In the genomic region with DNA sequence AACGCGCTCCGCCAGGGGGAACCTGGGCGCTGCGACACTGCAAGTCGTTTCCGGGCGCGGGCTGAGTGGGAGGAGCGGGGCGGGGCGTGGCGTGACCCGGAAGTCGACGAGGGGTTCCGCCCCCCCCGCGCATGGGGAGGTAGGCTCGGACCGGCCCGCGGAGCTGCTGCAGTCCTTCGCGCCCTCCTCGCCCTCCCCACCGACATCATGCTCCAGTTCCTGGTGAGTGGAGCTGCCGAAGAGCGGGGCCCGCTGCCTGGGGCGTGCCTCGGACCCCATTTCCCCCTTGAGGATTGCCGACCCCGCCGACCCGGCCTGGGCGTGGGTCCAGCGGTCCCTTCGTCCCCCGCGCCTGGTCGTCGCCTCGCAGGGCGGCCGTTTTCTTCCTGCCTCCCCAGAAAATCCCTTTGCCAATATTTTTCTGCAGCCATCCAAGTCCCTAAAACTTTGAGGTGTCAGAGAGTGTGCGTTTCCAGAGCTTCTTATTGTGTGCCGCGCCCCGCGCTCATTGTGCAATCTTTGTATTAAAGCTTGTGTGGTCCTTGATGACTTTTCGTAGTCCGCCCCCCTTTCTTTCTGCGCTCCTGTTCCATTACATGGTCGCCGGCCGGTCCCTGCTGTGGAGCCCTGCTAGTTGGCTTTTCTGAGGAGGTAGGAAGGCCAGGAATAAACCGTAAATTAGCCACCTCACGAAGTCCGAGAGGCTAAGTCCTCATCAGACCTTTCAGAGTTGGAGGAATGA, we compare ENCODE assay signal across 8 cellular contexts. TPM values are rescaled to one million over a fixed set of nuclear protein-coding genes. Genes with fewer than 3 reads are reported as not detected.
DNase-seq lines count a peak whose midpoint lies in the region; ATAC-seq and TF ChIP-seq lines count a peak whose summit lies in the region.

A gene (plus strand): TSS at position 142 of the 742 bp plus-strand sequence.

- H3K9ac ChIP-seq in fibroblast of lung (ENCODE audit: insufficient read depth, low read length): peak within 1 kb of the TSS; percentile 97

- H3K27ac ChIP-seq in fibroblast of lung (ENCODE audit: insufficient read depth, low read length): peak within 1 kb of the TSS; percentile 98

- no peaks in the 10 kb centered on the region for H3K27me3 ChIP-seq in fibroblast of lung (ENCODE audit: control insufficient read depth, insufficient read depth, low read length)

- peak within 1 kb of the TSS; percentile 100 for H3K4me3 Mint-ChIP-seq in activated T-helper 17 cell treated with anti-CD3 and anti-CD28 coated beads, Interleukin-2, amount 50 U/mL, for 72 hours
- H3K4me3 Mint-ChIP-seq in naive thymus-derived CD8-positive, alpha-beta T cell: peak within 1 kb of the TSS; percentile 85 to 98 (median 94)
- H3K4me3 Mint-ChIP-seq in stimulated activated naive B cell treated with anti-CD40 and anti-IgM and Interleukin-4, amounts not matched to agents 10 μg/mL and 1 μg/mL and 100 μg/mL, for 72 hours: peak within 1 kb of the TSS; percentile 90 to 93

- H3K9me3 Mint-ChIP-seq in activated T-helper 17 cell treated with anti-CD3 and anti-CD28 coated beads, Interleukin-2, amount 50 U/mL, for 72 hours: no peaks in the 10 kb centered on the region
- H3K9me3 Mint-ChIP-seq in naive thymus-derived CD8-positive, alpha-beta T cell: peaks cover 0 to 3% (median 0%) of the 10 kb centered on the region in 9 donors
- peaks cover 0 to 3% of the 10 kb centered on the region in 2 donors for H3K9me3 Mint-ChIP-seq in stimulated activated naive B cell treated with anti-CD40 and anti-IgM and Interleukin-4, amounts not matched to agents 10 μg/mL and 1 μg/mL and 100 μg/mL, for 72 hours

- peak within 1 kb of the TSS; percentile 77 to 95 (median 82) for H3K4me3 ChIP-seq in fibroblast of lung (replicated peaks in 1 of 4; ENCODE audit: control extremely low read depth in 1 of 4, insufficient read depth in 1 of 4, low read depth in 3 of 4, low read length in 4 of 4)

- peak within 1 kb of the TSS; percentile 62 for H3K4me2 ChIP-seq in fibroblast of lung (ENCODE audit: extremely low read depth, insufficient read depth, low read length)

- no peaks in the 10 kb centered on the region for H3K9me3 ChIP-seq in fibroblast of lung (ENCODE audit: control insufficient read depth, insufficient read depth, low read depth, low read length)

- H3K36me3 ChIP-seq in fibroblast of lung (ENCODE audit: control insufficient read depth, insufficient read depth, low read length): no peaks in the 10 kb centered on the region

- TF ChIP-seq CTCF in LNCAP (IDR thresholded peaks at IDR 0.05): 0 out of 2 replicates have a peak, but pooled peaks have one; percentile 49
- peak; percentile 53 to 68 for TF ChIP-seq CTCF in fibroblast of lung (conservative IDR thresholded peaks at IDR 0.05 in 1 of 2, IDR thresholded peaks at IDR 0.05 in 1 of 2; ENCODE audit: low read depth in 1 of 2, low read length in 2 of 2)

- H3K4me1 Mint-ChIP-seq in activated T-helper 17 cell treated with anti-CD3 and anti-CD28 coated beads, Interleukin-2, amount 50 U/mL, for 72 hours: peaks cover 22% of the 10 kb centered on the region
- peaks cover 21 to 47% (median 44%) of the 10 kb centered on the region in 4 donors for H3K4me1 Mint-ChIP-seq in naive thymus-derived CD8-positive, alpha-beta T cell
- peaks cover 25 to 39% of the 10 kb centered on the region in 2 donors for H3K4me1 Mint-ChIP-seq in stimulated activated naive B cell treated with anti-CD40 and anti-IgM and Interleukin-4, amounts not matched to agents 10 μg/mL and 1 μg/mL and 100 μg/mL, for 72 hours

- no peaks in the 10 kb centered on the region for H4K20me1 ChIP-seq in fibroblast of lung (ENCODE audit: control insufficient read depth, extremely low read depth, insufficient read depth, low read length)

- peak within 1 kb of the TSS; percentile 99 for H3K27ac Mint-ChIP-seq in activated T-helper 17 cell treated with anti-CD3 and anti-CD28 coated beads, Interleukin-2, amount 50 U/mL, for 72 hours
- peak within 1 kb of the TSS; percentile 84 to 97 (median 92) for H3K27ac Mint-ChIP-seq in naive thymus-derived CD8-positive, alpha-beta T cell
- peak within 1 kb of the TSS; percentile 91 for H3K27ac Mint-ChIP-seq in stimulated activated naive B cell treated with anti-CD40 and anti-IgM and Interleukin-4, amounts not matched to agents 10 μg/mL and 1 μg/mL and 100 μg/mL, for 72 hours

- no peaks in the 10 kb centered on the region for H3K4me1 ChIP-seq in fibroblast of lung (ENCODE audit: control insufficient read depth, extremely low read depth, insufficient read depth, low read length)

- no peaks in the 10 kb centered on the region for H3K27me3 Mint-ChIP-seq in activated T-helper 17 cell treated with anti-CD3 and anti-CD28 coated beads, Interleukin-2, amount 50 U/mL, for 72 hours
- no peaks in the 10 kb centered on the region for H3K27me3 Mint-ChIP-seq in naive thymus-derived CD8-positive, alpha-beta T cell
- H3K27me3 Mint-ChIP-seq in stimulated activated naive B cell treated with anti-CD40 and anti-IgM and Interleukin-4, amounts not matched to agents 10 μg/mL and 1 μg/mL and 100 μg/mL, for 72 hours: no peaks in the 10 kb centered on the region

- peak; percentile 87 for ATAC-seq in activated T-helper 17 cell treated with anti-CD3 and anti-CD28 coated beads, Interleukin-2, amount 50 U/mL, for 72 hours (replicated peaks)
- ATAC-seq in naive thymus-derived CD8-positive, alpha-beta T cell: peak; percentile 94 to 96
- peak; percentile 94 for ATAC-seq in stimulated activated naive B cell treated with anti-CD40 and anti-IgM and Interleukin-4, amounts not matched to agents 10 μg/mL and 1 μg/mL and 100 μg/mL, for 72 hours (replicated peaks)

- peak; percentile 98 for DNase-seq in ELF-1 (ENCODE audit: low read depth, low spot score)
- peak; percentile 84 for DNase-seq in GOT3 (lab: John Stamatoyannopoulos, UW)
- peak; percentile 92 for DNase-seq in RPMI7951 (ENCODE audit: low read depth)
- DNase-seq in fibroblast of lung (ENCODE audit: low read depth in 2 of 2): peak; percentile 94 to 95
- DNase-seq in naive thymus-derived CD8-positive, alpha-beta T cell: peak; percentile 89 to 98 (median 94)
- peak; percentile 93 for DNase-seq in stimulated activated naive B cell treated with anti-CD40 and anti-IgM and Interleukin-4, amounts not matched to agents 10 μg/mL and 1 μg/mL and 100 μg/mL, for 72 hours

- peaks cover 38% of the 10 kb centered on the region for H3K79me2 ChIP-seq in fibroblast of lung (ENCODE audit: control insufficient read depth, insufficient read depth, low read length)

- peaks cover 14% of the 10 kb centered on the region for H3K36me3 Mint-ChIP-seq in activated T-helper 17 cell treated with anti-CD3 and anti-CD28 coated beads, Interleukin-2, amount 50 U/mL, for 72 hours (ENCODE audit: low read depth)
- peaks cover 0 to 9% (median 5%) of the 10 kb centered on the region in 3 donors for H3K36me3 Mint-ChIP-seq in naive thymus-derived CD8-positive, alpha-beta T cell
- peaks cover 19 to 33% of the 10 kb centered on the region in 2 donors for H3K36me3 Mint-ChIP-seq in stimulated activated naive B cell treated with anti-CD40 and anti-IgM and Interleukin-4, amounts not matched to agents 10 μg/mL and 1 μg/mL and 100 μg/mL, for 72 hours

- peak within 1 kb of the TSS; percentile 89 for H2AFZ ChIP-seq in fibroblast of lung (ENCODE audit: low read length)

- POLR2A ChIA-PET in naive thymus-derived CD8-positive, alpha-beta T cell (lab: Charles Lee): interaction anchor here (0.7 to 1.4 kb wide), 5 partner anchors 9 to 388 kb away, joined by 3 to 7 read pairs (median 5); a partner anchor contains a TSS

RNA-seq across cellular contexts. Expression of the gene that starts here (rescaled TPM):
- total RNA-seq in RPMI7951 (2014; rRNA removed; shearing (Covaris generic)): 23.2 and 27.4 TPM in 2 replicates
- 10 to 100 TPM; 10.5 to 11.1 TPM for total RNA-seq in activated T-helper 17 cell treated with anti-CD3 and anti-CD28 coated beads, Interleukin-2, amount 50 U/mL, for 72 hours
- 11.8 and 16.7 TPM in 2 replicates for total RNA-seq in fibroblast of lung
- 41.3 and 50.6 TPM in 2 replicates for polyA plus RNA-seq in fibroblast of lung
- 40.3 and 49.1 TPM in 2 replicates for polyA plus RNA-seq in fibroblast of lung (2012)
- 8.1 and 12.5 TPM in 2 replicates for polyA minus RNA-seq in fibroblast of lung (ENCODE audit: low replicate concordance)
- total RNA-seq in naive thymus-derived CD8-positive, alpha-beta T cell: 10 to 100 TPM; 26.8 to 31.1 TPM
- 10 to 100 TPM; 46.5 to 56.6 (median 55.4) TPM for polyA plus RNA-seq in naive thymus-derived CD8-positive, alpha-beta T cell

Comparison
In these comparisons a context has a peak if more than half of its experiments do, and no peak if none do; other contexts are left out.
1. Peak in every context shown above with its lines: DNase-seq, ATAC-seq, H3K4me3 ChIP-seq and H3K27ac ChIP-seq.